21 cellular contexts compared by ENCODE assay signal in genomic region chr3:195692361-195692700, GRCh38. TPM values are rescaled to one million over a fixed set of nuclear protein-coding genes. Genes with fewer than 3 reads are reported as not detected.
DNase-seq lines count a peak whose midpoint lies in the region; ATAC-seq and TF ChIP-seq lines count a peak whose summit lies in the region.
"Had no signal": no experiment of that assay in that cellular context is flagged by ENCODE, and none has a peak within 500 bp of the region (broad histone marks: within the 10 kb centered on the region; RNA-seq: fewer than 3 reads in every experiment).

No MANE protein-coding gene starts in this region.

- dilution Hi-C loops in mammary epithelial cell (cut with HindIII; ENCODE audit: low sequenced_read_pairs) = no loop called here

- H3K27me3 ChIP-seq in HCT116 (ENCODE audit: insufficient read depth, low read length) (no peaks in the 10 kb centered on the region), mammary epithelial cell (ENCODE audit: insufficient read depth, low read length) (no peaks in the 10 kb centered on the region)
- H3K27me3 ChIP-seq: colonic mucosa, MG63, ovary had no signal

- H3K9me3 Mint-ChIP-seq in activated T-cell treated with anti-CD3 and anti-CD28 coated beads, Interleukin-2, amount 50 U/mL, for 72 hours = peaks cover 2 to 3% of the 10 kb centered on the region in 2 donors
- no peaks in the 10 kb centered on the region for H3K9me3 Mint-ChIP-seq in activated T-cell treated with anti-CD3 and anti-CD28 coated beads, Interleukin-2, amount 50 U/mL, for 4 hours

- H3K9me3 ChIP-seq in HCT116 (ENCODE audit: control insufficient read depth in 1 of 2, insufficient read depth in 1 of 2, low read depth in 1 of 2, low read length in 2 of 2) (no peaks in the 10 kb centered on the region), mammary epithelial cell (replicated peaks; ENCODE audit: insufficient read depth, low read length) (no peaks in the 10 kb centered on the region)
- H3K9me3 ChIP-seq: colonic mucosa, MG63, ovary had no signal

- H3K9me2 ChIP-seq in HCT116 (ENCODE audit: insufficient read depth) = no peaks in the 10 kb centered on the region

- RAD21 ChIA-PET in HCT116 (lab: Charles Lee; ENCODE audit: low non-redundant PET in 1 of 2, low total read pairs in 2 of 2, uncharacterized antibody in 2 of 2, unreplicated experiment in 2 of 2) = no interaction called here

- 92% methylated on average over 5 of the region's 5 CpGs for WGBS in mammary epithelial cell (ENCODE audit: low coverage, missing lambda C conversion rate)

- intact Hi-C loops in HCT116 (cut with micrococcal nuclease) (no loop called here), mammary epithelial cell (cut with micrococcal nuclease) (no loop called here)

- H3K36me3 ChIP-seq in HCT116 (ENCODE audit: control insufficient read depth in 1 of 2, insufficient read depth in 2 of 2, low read length in 2 of 2) (peaks cover 11 to 13% of the 10 kb centered on the region in 2 experiments; a peak in 3 of 4 replicates), mammary epithelial cell (ENCODE audit: insufficient read depth, low read length) (peaks cover 15% of the 10 kb centered on the region)
- H3K36me3 ChIP-seq: ovary had no signal

- DNase-seq in activated T-cell treated with anti-CD3 and anti-CD28 coated beads, Interleukin-2, amount 50 U/mL, for 72 hours = no peak
- DNase-seq in activated T-cell treated with anti-CD3 and anti-CD28 coated beads, Interleukin-2, amount 50 U/mL, for 4 hours = no peak
- no peak for DNase-seq in HCT116 (ENCODE audit: low read depth, low spot score)
- DNase-seq in mammary epithelial cell = no peak
- DNase-seq in stimulated activated CD8-positive, alpha-beta memory T cell treated with anti-CD3 and anti-CD28 coated beads, Interleukin-4, amount 100 ng/mL, for 48 hours = peak; percentile 25
- no peak for DNase-seq in NCI-H774 (lab: John Stamatoyannopoulos, UW)
- DNase-seq in HUDEP-2 (lab: John Stamatoyannopoulos, UW; ENCODE audit: unreplicated experiment in 76 of 76) = no peak
- DNase-seq: ACHN; activated gamma-delta T cell treated with Interleukin-2 at 50 U/mL for 16 hours; colonic mucosa; GF-D8; hypothalamus; MG63; OCI-M1; Right ventricle myocardium superior; stimulated activated CD4-positive, alpha-beta T cell treated with anti-CD3 and anti-CD28 coated beads, Interleukin-2, amount 100 ng/mL, for 24 hours; SW 1271 had no signal

- CTCF ChIA-PET in HCT116 (lab: Charles Lee) (no interaction called here), mammary epithelial cell (lab: Charles Lee; ENCODE audit: low non-redundant PET) (no interaction called here)

- no peak for TF ChIP-seq CTCF in HCT116 (IDR thresholded peaks at IDR 0.05 in 2 of 3, conservative IDR thresholded peaks at IDR 0.05 in 1 of 3; ENCODE audit: borderline replicate concordance in 1 of 3, insufficient read depth in 1 of 3, low read depth in 2 of 3, low read length in 2 of 3)
- no peak for TF ChIP-seq CTCF in mammary epithelial cell (conservative IDR thresholded peaks at IDR 0.05 in 1 of 2, IDR thresholded peaks at IDR 0.05 in 1 of 2; ENCODE audit: extremely low read depth in 1 of 2, insufficient read depth in 1 of 2, low read depth in 1 of 2, low read length in 2 of 2)

- H3K4me1 ChIP-seq in HCT116 (ENCODE audit: control insufficient read depth in 1 of 2, insufficient read depth in 2 of 2, low read length in 2 of 2) (peaks cover 0 to under 1% of the 10 kb centered on the region in 2 experiments; a peak in 1 of 4 replicates), mammary epithelial cell (ENCODE audit: insufficient read depth, low read length) (no peaks in the 10 kb centered on the region)
- H3K4me1 ChIP-seq: colonic mucosa had no signal

- H3K4me2 ChIP-seq in HCT116 (ENCODE audit: low read length) = no peak overlapping the region
- H3K4me2 ChIP-seq in mammary epithelial cell (ENCODE audit: insufficient read depth, low read depth, low read length) = no peak overlapping the region

- in situ Hi-C loops in mammary epithelial cell (cut with MboI; ENCODE audit: low sequenced_read_pairs in 2 of 2) = loop anchor here in 1 of 2 donors (25.0 kb wide), 1 partner anchor 270 kb away; no protein-coding TSS in a partner anchor

- POLR2A ChIA-PET in HCT116 (lab: Charles Lee) = no interaction called here

- H3K27ac ChIP-seq in HCT116 (ENCODE audit: low read depth, low read length) (no peak overlapping the region), mammary epithelial cell (ENCODE audit: insufficient read depth, low read depth, low read length) (no peak overlapping the region)
- H3K27ac ChIP-seq: colonic mucosa, ovary had no signal

- no peak for ATAC-seq in activated T-cell treated with anti-CD3 and anti-CD28 coated beads, Interleukin-2, amount 50 U/mL, for 72 hours (replicated peaks in 1 of 2)
- ATAC-seq in activated T-cell treated with anti-CD3 and anti-CD28 coated beads, Interleukin-2, amount 50 U/mL, for 4 hours = no peak
- ATAC-seq in HCT116 (no peak), GM19023 (IDR thresholded peaks at IDR 0.05; ENCODE audit: unreplicated experiment) (no peak)
- ATAC-seq: HepG2 had no signal

- TF ChIP-seq POLR2A in HCT116 (IDR thresholded peaks at IDR 0.05; ENCODE audit: borderline replicate concordance, extremely low read depth, insufficient read depth, insufficient read length) = no peak

- peak overlapping the region; percentile 96 for H3K27ac Mint-ChIP-seq in activated T-cell treated with anti-CD3 and anti-CD28 coated beads, Interleukin-2, amount 50 U/mL, for 72 hours
- H3K27ac Mint-ChIP-seq: CD14-positive monocyte had no signal

- 0 out of 2 replicates have a peak, but pooled peaks cover 5% of the 10 kb centered on the region for H4K20me1 ChIP-seq in HCT116 (ENCODE audit: insufficient read depth)
- H4K20me1 ChIP-seq in mammary epithelial cell (ENCODE audit: insufficient read depth, low read length) = no peaks in the 10 kb centered on the region

- H3K4me1 Mint-ChIP-seq in activated T-cell treated with anti-CD3 and anti-CD28 coated beads, Interleukin-2, amount 50 U/mL, for 72 hours (ENCODE audit: low read depth) = peaks cover 33% of the 10 kb centered on the region
- H3K4me1 Mint-ChIP-seq in activated T-cell treated with anti-CD3 and anti-CD28 coated beads, Interleukin-2, amount 50 U/mL, for 4 hours (ENCODE audit: low read depth) = peaks cover 9% of the 10 kb centered on the region
- H3K4me1 Mint-ChIP-seq: CD14-positive monocyte had no signal

- no peak overlapping the region for H2AFZ ChIP-seq in HCT116 (ENCODE audit: low read depth, low read length, poor library complexity, severe bottlenecking)
- no peak overlapping the region for H2AFZ ChIP-seq in mammary epithelial cell (ENCODE audit: low read depth, low read length)

- BruUV-seq in HCT116 (replicated peaks; lab: Mats Ljungman, UMichigan) = TSS peak; percentile 3
- TSS peak; percentile 9 for BruUV-seq in mammary epithelial cell (replicated peaks; lab: Mats Ljungman, UMichigan)

- H3K4me3 Mint-ChIP-seq in activated T-cell treated with anti-CD3 and anti-CD28 coated beads, Interleukin-2, amount 50 U/mL, for 72 hours = peak overlapping the region; percentile 49 to 77
- H3K4me3 Mint-ChIP-seq in activated T-cell treated with anti-CD3 and anti-CD28 coated beads, Interleukin-2, amount 50 U/mL, for 4 hours = no peak overlapping the region
- H3K4me3 Mint-ChIP-seq: CD14-positive monocyte had no signal

- no peak overlapping the region for H3K9ac ChIP-seq in HCT116 (ENCODE audit: low read length)
- no peak overlapping the region for H3K9ac ChIP-seq in mammary epithelial cell (ENCODE audit: insufficient read depth, low read length)

- H3K36me3 Mint-ChIP-seq in activated T-cell treated with anti-CD3 and anti-CD28 coated beads, Interleukin-2, amount 50 U/mL, for 72 hours (ENCODE audit: insufficient read depth in 2 of 2) = peaks cover 15 to 32% of the 10 kb centered on the region in 2 donors
- peaks cover 44% of the 10 kb centered on the region for H3K36me3 Mint-ChIP-seq in activated T-cell treated with anti-CD3 and anti-CD28 coated beads, Interleukin-2, amount 50 U/mL, for 4 hours (ENCODE audit: insufficient read depth)

- H3K79me2 ChIP-seq in HCT116 (ENCODE audit: insufficient read depth, low read length) (no peaks in the 10 kb centered on the region), mammary epithelial cell (ENCODE audit: insufficient read depth, low read length) (no peaks in the 10 kb centered on the region)

- H3K4me3 ChIP-seq in HCT116 (replicated peaks in 1 of 2; ENCODE audit: low read depth in 1 of 2, low read length in 2 of 2) (no peak overlapping the region), mammary epithelial cell (replicated peaks in 1 of 3; ENCODE audit: insufficient read depth in 1 of 3, low read depth in 2 of 3, low read length in 3 of 3) (no peak overlapping the region)
- H3K4me3 ChIP-seq: colonic mucosa, MG63, ovary had no signal

- no peaks in the 10 kb centered on the region for H3K27me3 Mint-ChIP-seq in activated T-cell treated with anti-CD3 and anti-CD28 coated beads, Interleukin-2, amount 50 U/mL, for 72 hours (ENCODE audit: low read depth)
- no peaks in the 10 kb centered on the region for H3K27me3 Mint-ChIP-seq in activated T-cell treated with anti-CD3 and anti-CD28 coated beads, Interleukin-2, amount 50 U/mL, for 4 hours (ENCODE audit: low read depth)

- TF ChIP-seq RAD21 in HCT116 (IDR thresholded peaks at IDR 0.05; ENCODE audit: low read depth) = no peak

TF ChIP-seq in HCT116, 20 proteins besides CTCF, POLR2A, EP300 and RAD21:
- no peak for TF ChIP-seq EZH2 (IDR thresholded peaks at IDR 0.05)
- TF ChIP-seq EZH2phosphoT487 (IDR thresholded peaks at IDR 0.05; ENCODE audit: borderline replicate concordance) = no peak
- no peak for TF ChIP-seq YY1 (IDR thresholded peaks at IDR 0.05; ENCODE audit: extremely low read depth, insufficient replicate concordance, low read depth, low read length)
- TF ChIP-seq POLR2AphosphoS5 (IDR thresholded peaks at IDR 0.05; ENCODE audit: low read depth, low read length) = no peak
- no peak for TF ChIP-seq ZNF274 (IDR thresholded peaks at IDR 0.05; ENCODE audit: low read depth, low read length)
- TF ChIP-seq EGR1 (IDR thresholded peaks at IDR 0.05; ENCODE audit: low read depth) = no peak
TF ChIP-seq in HCT116: peak in this region for 0.

RNA-seq across cellular contexts. Expression of gene MUC20, which starts 28.4 kb away (rescaled TPM):
- total RNA-seq in activated T-cell treated with anti-CD3 and anti-CD28 coated beads, Interleukin-2, amount 50 U/mL, for 72 hours = 1 to 10 TPM; 3.4 to 7.8 TPM
- total RNA-seq in activated T-cell treated with anti-CD3 and anti-CD28 coated beads, Interleukin-2, amount 50 U/mL, for 4 hours = under 1 TPM; 0.63 to 0.95 (median 0.63) TPM
- total RNA-seq in HCT116 (2021; ENCODE audit: unreplicated experiment) = 2.4 TPM
- polyA plus RNA-seq in HCT116 (2012) = 2.1 and 2.7 TPM in 2 replicates
- under 1 TPM; 0.24 to 0.33 TPM for total RNA-seq in mammary epithelial cell
- polyA plus RNA-seq in mammary epithelial cell = 0.37 TPM
- not detected for polyA minus RNA-seq in mammary epithelial cell
- polyA plus RNA-seq: CD14-positive monocyte had no signal
